ENCODE assay signal across 9 cellular contexts in genomic region chr6:16694789-16695188, GRCh38.
DNase-seq lines count a peak whose midpoint lies in the region; ATAC-seq, FAIRE-seq and TF ChIP-seq lines count a peak whose summit lies in the region.
"Had no signal": no experiment of that assay in that cellular context is flagged by ENCODE, and none has a peak within 500 bp of the region (broad histone marks: within the 10 kb centered on the region; RNA-seq: fewer than 3 reads in every experiment).

No MANE protein-coding gene starts in this region.

- no peaks in the 10 kb centered on the region for H3K9me3 Mint-ChIP-seq in activated CD4-positive, alpha-beta T cell treated with anti-CD3 and anti-CD28 coated beads for 36 hours (ENCODE audit: low read depth)
- no peaks in the 10 kb centered on the region for H3K9me3 Mint-ChIP-seq in naive thymus-derived CD4-positive, alpha-beta T cell

- H3K4me1 ChIP-seq in naive thymus-derived CD4-positive, alpha-beta T cell (ENCODE audit: control insufficient read depth in 2 of 2, insufficient read depth in 2 of 2, low read length in 2 of 2) = peaks cover 0 to 62% of the 10 kb centered on the region in 2 donors
- peaks cover 7 to 36% (median 21%) of the 10 kb centered on the region in 4 donors for H3K4me1 ChIP-seq in transverse colon

- FAIRE-seq in D721Med (lab: Jason Lieb, UNC) = no peak

- CTCF ChIA-PET in activated CD4-positive, alpha-beta T cell treated with anti-CD3 and anti-CD28 coated beads for 36 hours (lab: Charles Lee) = interaction anchor here (4.7 kb wide), 1 partner anchor 69 kb away, joined by 34 read pairs; the partner anchor contains the start of gene ATXN1
- CTCF ChIA-PET in naive thymus-derived CD4-positive, alpha-beta T cell (lab: Charles Lee) = no interaction called here

- H3K27me3 ChIP-seq in naive thymus-derived CD4-positive, alpha-beta T cell (ENCODE audit: control insufficient read depth in 2 of 2, insufficient read depth in 2 of 2, low read length in 2 of 2) = no peaks in the 10 kb centered on the region
- H3K27me3 ChIP-seq in transverse colon = no peaks in the 10 kb centered on the region

- no peak for TF ChIP-seq EP300 in transverse colon (IDR thresholded peaks at IDR 0.05; ENCODE audit: low read depth)

- H3K9me3 ChIP-seq in naive thymus-derived CD4-positive, alpha-beta T cell (ENCODE audit: control insufficient read depth in 2 of 3, low read length in 3 of 3) = no peaks in the 10 kb centered on the region
- H3K9me3 ChIP-seq in transverse colon = no peaks in the 10 kb centered on the region

- peak; percentile 53 for ATAC-seq in activated CD4-positive, alpha-beta T cell treated with anti-CD3 and anti-CD28 coated beads for 36 hours
- peak; percentile 48 for ATAC-seq in GM21515 (IDR thresholded peaks at IDR 0.05; ENCODE audit: unreplicated experiment)
- ATAC-seq in HG03565 (IDR thresholded peaks at IDR 0.05; ENCODE audit: unreplicated experiment) = peak; percentile 66
- ATAC-seq in naive thymus-derived CD4-positive, alpha-beta T cell = peak; percentile 71

- peaks cover 86% of the 10 kb centered on the region for H3K4me1 Mint-ChIP-seq in activated CD4-positive, alpha-beta T cell treated with anti-CD3 and anti-CD28 coated beads for 36 hours
- H3K4me1 Mint-ChIP-seq in naive thymus-derived CD4-positive, alpha-beta T cell = peaks cover 14 to 71% (median 33%) of the 10 kb centered on the region in 7 donors

- peak; percentile 55 for DNase-seq in activated CD4-positive, alpha-beta T cell treated with anti-CD3 and anti-CD28 coated beads for 36 hours
- DNase-seq in activated CD4-positive, alpha-beta T cell treated with anti-CD3 and anti-CD28 coated beads, Interleukin-2, amount 50 U/mL, for 48 hours = no peak
- no peak for DNase-seq in naive thymus-derived CD4-positive, alpha-beta T cell
- DNase-seq in transverse colon = no peak
- no peak for DNase-seq in HuH-7.5 (ENCODE audit: low spot score)
- DNase-seq in D721Med (ENCODE audit: insufficient read length, low spot score) = no peak
- DNase-seq: Karpas-422 had no signal

- H3K36me3 ChIP-seq in naive thymus-derived CD4-positive, alpha-beta T cell (ENCODE audit: control insufficient read depth in 2 of 3, insufficient read depth in 3 of 3, low read length in 3 of 3) = no peaks in the 10 kb centered on the region
- H3K36me3 ChIP-seq in transverse colon = no peaks in the 10 kb centered on the region

- no peak overlapping the region for H3K4me3 ChIP-seq in naive thymus-derived CD4-positive, alpha-beta T cell (ENCODE audit: low read length)
- H3K4me3 ChIP-seq in transverse colon = no peak overlapping the region

- intact Hi-C loops in activated CD4-positive, alpha-beta T cell treated with anti-CD3 and anti-CD28 coated beads for 36 hours (cut with DNase I, micrococcal nuclease) = loop anchor here (5.0 to 10.0 kb wide), 5 partner anchors 102 to 1010 kb away; partner anchors contain the start of gene NUP153 (in 1 of the 2)
- intact Hi-C loops in naive thymus-derived CD4-positive, alpha-beta T cell (cut with micrococcal nuclease) = loop anchor here in 1 of 2 donors (5.0 kb wide), 1 partner anchor 38 kb away; no protein-coding TSS in a partner anchor
- intact Hi-C loops in transverse colon (cut with DNase I; ENCODE audit: low total_unique reads) = no loop called here

- POLR2A ChIA-PET in activated CD4-positive, alpha-beta T cell treated with anti-CD3 and anti-CD28 coated beads for 36 hours (lab: Charles Lee) = interaction anchor here (0.5 to 1.6 kb wide), 3 partner anchors 37 to 722 kb away, joined by 3 to 6 read pairs (median 3); no protein-coding TSS in a partner anchor
- POLR2A ChIA-PET in naive thymus-derived CD4-positive, alpha-beta T cell (lab: Charles Lee) = no interaction called here

- H3K27ac ChIP-seq in naive thymus-derived CD4-positive, alpha-beta T cell (ENCODE audit: low read depth, low read length) = no peak overlapping the region
- H3K27ac ChIP-seq in transverse colon = no peak overlapping the region

- in situ Hi-C loops in transverse colon (cut with MboI; ENCODE audit: low pct_ligation_motif_present in 1 of 4, low pct_unique_long_range_greater_than_20kb in 1 of 4, low sequenced_read_pairs in 3 of 4) = no loop called here

- H3K36me3 Mint-ChIP-seq in activated CD4-positive, alpha-beta T cell treated with anti-CD3 and anti-CD28 coated beads for 36 hours (ENCODE audit: low read depth) = peaks cover 2% of the 10 kb centered on the region
- peaks cover 0 to 34% (median 3%) of the 10 kb centered on the region in 5 donors for H3K36me3 Mint-ChIP-seq in naive thymus-derived CD4-positive, alpha-beta T cell

- H3K27me3 Mint-ChIP-seq in activated CD4-positive, alpha-beta T cell treated with anti-CD3 and anti-CD28 coated beads for 36 hours = no peaks in the 10 kb centered on the region
- H3K27me3 Mint-ChIP-seq in naive thymus-derived CD4-positive, alpha-beta T cell = no peaks in the 10 kb centered on the region

- 70% methylated on average over 2 of the region's 2 CpGs; no CpG with 5 or more reads in 1 of the 2 donors for WGBS in transverse colon (ENCODE audit: low coverage in 1 of 2), 2 donors

- TF ChIP-seq CTCF in transverse colon (IDR thresholded peaks at IDR 0.05) = no peak
- no peak for TF ChIP-seq CTCF in D721Med (IDR thresholded peaks at IDR 0.05; ENCODE audit: insufficient read depth, missing control alignments)

- H3K27ac Mint-ChIP-seq in activated CD4-positive, alpha-beta T cell treated with anti-CD3 and anti-CD28 coated beads for 36 hours = peak overlapping the region; percentile 49
- H3K27ac Mint-ChIP-seq in naive thymus-derived CD4-positive, alpha-beta T cell = peak overlapping the region in 2 of 9 donors; percentile 24 to 36

- H3K4me3 Mint-ChIP-seq in activated CD4-positive, alpha-beta T cell treated with anti-CD3 and anti-CD28 coated beads for 36 hours = no peak overlapping the region
- H3K4me3 Mint-ChIP-seq in naive thymus-derived CD4-positive, alpha-beta T cell = no peak overlapping the region

- TF ChIP-seq POLR2A in transverse colon (IDR thresholded peaks at IDR 0.05) = no peak
